Comparison of ENCODE assay signal across 2 cellular contexts in genomic region chr1:40151457-40152079, GRCh38.
TF ChIP-seq lines count a peak whose summit lies in the region.

No MANE protein-coding gene starts in this region.

TF ChIP-seq in SK-N-SH, 30 proteins besides CTCF, POLR2A, EP300 and RAD21:
- no peak for TF ChIP-seq USF1 (IDR thresholded peaks at IDR 0.05; ENCODE audit: borderline replicate concordance, low read depth)
- TF ChIP-seq SMC3 (IDR thresholded peaks at IDR 0.05; ENCODE audit: low read depth, low read length) = no peak
- no peak for TF ChIP-seq GABPA (IDR thresholded peaks at IDR 0.05; ENCODE audit: low read depth)
- TF ChIP-seq JUND (IDR thresholded peaks at IDR 0.05) = no peak
- TF ChIP-seq FOXJ3 (CRISPR knock-in tag; IDR thresholded peaks at IDR 0.05) = no peak
- no peak for TF ChIP-seq IRF3 (IDR thresholded peaks at IDR 0.05; ENCODE audit: low read depth, low read length)
- no peak for TF ChIP-seq YY1 (IDR thresholded peaks at IDR 0.05; ENCODE audit: low read depth)
- TF ChIP-seq FOXM1 (IDR thresholded peaks at IDR 0.05; ENCODE audit: low read depth) = no peak
- no peak for TF ChIP-seq FOSL2 (IDR thresholded peaks at IDR 0.05; ENCODE audit: borderline replicate concordance, low read depth)
- no peak for TF ChIP-seq MXI1 (IDR thresholded peaks at IDR 0.05; ENCODE audit: low read depth, low read length)
TF ChIP-seq in SK-N-SH: peak in this region for 0.

TF ChIP-seq in SK-N-SH treated with all-trans-retinoic acid at 6 μM for 48 hours, 23 proteins besides CTCF, POLR2A, EP300 and RAD21 (continued from another document):
- no peak for TF ChIP-seq RARB (CRISPR knock-in tag; IDR thresholded peaks at IDR 0.05)
- no peak for TF ChIP-seq CREB5 (CRISPR knock-in tag; IDR thresholded peaks at IDR 0.05; ENCODE audit: low read depth)
- no peak for TF ChIP-seq POU6F1 (CRISPR knock-in tag; IDR thresholded peaks at IDR 0.05; ENCODE audit: borderline replicate concordance, low read depth)
- no peak for TF ChIP-seq TCF4 (CRISPR knock-in tag; IDR thresholded peaks at IDR 0.05; ENCODE audit: borderline replicate concordance)
- no peak for TF ChIP-seq ZNF565 (CRISPR knock-in tag; conservative IDR thresholded peaks at IDR 0.05; ENCODE audit: low read depth)
- no peak for TF ChIP-seq ISL1 (CRISPR knock-in tag; IDR thresholded peaks at IDR 0.05)
- TF ChIP-seq GLIS3 (CRISPR knock-in tag; IDR thresholded peaks at IDR 0.05) = no peak
- TF ChIP-seq PPARA (CRISPR knock-in tag; IDR thresholded peaks at IDR 0.05; ENCODE audit: borderline replicate concordance) = no peak
- no peak for TF ChIP-seq PATZ1 (CRISPR knock-in tag; IDR thresholded peaks at IDR 0.05; ENCODE audit: borderline replicate concordance)
- TF ChIP-seq TSHZ2 (CRISPR knock-in tag; IDR thresholded peaks at IDR 0.05) = no peak
- TF ChIP-seq TOX (CRISPR knock-in tag; IDR thresholded peaks at IDR 0.05; ENCODE audit: borderline replicate concordance) = no peak
- no peak for TF ChIP-seq ZFP3 (CRISPR knock-in tag; IDR thresholded peaks at IDR 0.05)
TF ChIP-seq in SK-N-SH treated with all-trans-retinoic acid at 6 μM for 48 hours: peak in this region for 0.
